Comparison of ENCODE assay signal across 13 cellular contexts in the genomic region with DNA sequence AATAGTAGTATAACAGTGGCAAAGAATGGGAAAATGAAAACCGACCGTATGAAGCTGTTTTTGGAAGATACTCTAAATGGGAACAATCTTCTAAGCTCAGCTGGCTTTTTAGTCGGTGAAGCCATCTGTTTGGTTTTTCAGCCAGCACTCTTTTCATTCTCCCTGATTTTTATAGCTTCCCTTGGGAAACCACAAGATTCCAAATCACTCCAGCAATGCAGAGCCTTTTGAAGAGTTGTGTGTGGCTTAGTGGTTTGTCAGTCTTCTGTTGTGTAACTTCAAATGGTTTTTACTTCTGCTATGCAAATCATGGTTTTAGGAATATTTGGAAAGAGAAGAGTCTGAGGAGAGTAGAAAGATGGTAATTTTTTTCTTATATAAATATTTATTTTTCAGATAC.
DNase-seq lines count a peak whose midpoint lies in the region; ATAC-seq and TF ChIP-seq lines count a peak whose summit lies in the region.
"Had no signal": no experiment of that assay in that cellular context is flagged by ENCODE, and none has a peak within 500 bp of the region (broad histone marks: within the 10 kb centered on the region; RNA-seq: fewer than 3 reads in every experiment).

No MANE protein-coding gene starts in this region.

- H3K36me3 ChIP-seq in breast epithelium (no peaks in the 10 kb centered on the region), SK-N-SH (replicated peaks in 1 of 2; ENCODE audit: control insufficient read depth in 1 of 2, insufficient read depth in 2 of 2, low read length in 1 of 2) (no peaks in the 10 kb centered on the region)

- H3F3A ChIP-seq in SK-N-SH (replicated peaks; ENCODE audit: insufficient read depth) = peaks cover 8% of the 10 kb centered on the region

- H3K9me3 Mint-ChIP-seq in MCF 10A (ENCODE audit: unreplicated experiment) = no peaks in the 10 kb centered on the region
- peaks cover 1% of the 10 kb centered on the region for H3K9me3 Mint-ChIP-seq in type B pancreatic cell
- no peaks in the 10 kb centered on the region for H3K9me3 Mint-ChIP-seq in activated T-cell treated with anti-CD3 and anti-CD28 coated beads, Interleukin-2, amount 50 U/mL, for 72 hours
- H3K9me3 Mint-ChIP-seq: activated T-helper 1 cell treated with anti-CD3 and anti-CD28 coated beads, Interleukin-12 subunit alpha, Interleukin-12 subunit beta, Interleukin-2, Interleukin-4 antibody, amounts not matched to agents 30 ng/mL and 10 ng/mL and 1 ng/mL, durations not matched to agents 14 hours and 24 hours and 36 hours; T-helper 1 cell treated with Interleukin-12 subunit alpha and Interleukin-12 subunit beta and Interleukin-4 antibody, amounts not matched to agents 30 μg/mL and 1 μg/mL, for 36 hours had no signal

- no peak for ATAC-seq in foreskin keratinocyte
- ATAC-seq in activated T-cell treated with anti-CD3 and anti-CD28 coated beads, Interleukin-2, amount 50 U/mL, for 72 hours (replicated peaks in 1 of 2) = no peak
- ATAC-seq: A549 had no signal

- no peaks in the 10 kb centered on the region for H3K79me2 ChIP-seq in SK-N-SH (ENCODE audit: insufficient read depth)

- no peak overlapping the region for H2AFZ ChIP-seq in SK-N-SH (ENCODE audit: low read depth)

- intact Hi-C loops in MCF 10A (cut with micrococcal nuclease) (no loop called here), breast epithelium (cut with DNase I; ENCODE audit: low total_unique reads) (no loop called here)

- H4K20me1 ChIP-seq in SK-N-SH (ENCODE audit: insufficient read depth) = no peaks in the 10 kb centered on the region

- TF ChIP-seq CTCF in MCF 10A (IDR thresholded peaks at IDR 0.05; ENCODE audit: unreplicated experiment) = no peak
- no peak for TF ChIP-seq CTCF in breast epithelium (IDR thresholded peaks at IDR 0.05)
- no peak for TF ChIP-seq CTCF in SK-N-SH (IDR thresholded peaks at IDR 0.05)
- no peak for TF ChIP-seq CTCF in foreskin keratinocyte (conservative IDR thresholded peaks at IDR 0.05)
- TF ChIP-seq CTCF in type B pancreatic cell (conservative IDR thresholded peaks at IDR 0.05) = no peak

- WGBS in SK-N-SH (ENCODE audit: low lambda C conversion rate) = 59% methylated on average over 3 of the region's 3 CpGs

- peaks cover 0 to 2% of the 10 kb centered on the region in 2 donors for H3K4me1 ChIP-seq in breast epithelium
- H3K4me1 ChIP-seq in SK-N-SH (ENCODE audit: control insufficient read depth in 1 of 2, insufficient read depth in 2 of 2, low read depth in 1 of 2, low read length in 1 of 2) = peaks cover 4 to 9% of the 10 kb centered on the region in 2 experiments; a peak in 3 of 4 replicates
- H3K4me1 ChIP-seq in foreskin keratinocyte = no peaks in the 10 kb centered on the region

- H3K27ac Mint-ChIP-seq in MCF 10A (ENCODE audit: low read depth, unreplicated experiment) = no peak overlapping the region
- H3K27ac Mint-ChIP-seq in type B pancreatic cell = no peak overlapping the region
- H3K27ac Mint-ChIP-seq in activated T-cell treated with anti-CD3 and anti-CD28 coated beads, Interleukin-2, amount 50 U/mL, for 72 hours = no peak overlapping the region
- H3K27ac Mint-ChIP-seq: activated T-helper 1 cell treated with anti-CD3 and anti-CD28 coated beads, Interleukin-12 subunit alpha, Interleukin-12 subunit beta, Interleukin-2, Interleukin-4 antibody, amounts not matched to agents 30 ng/mL and 10 ng/mL and 1 ng/mL, durations not matched to agents 14 hours and 24 hours and 36 hours; T-helper 1 cell treated with Interleukin-12 subunit alpha and Interleukin-12 subunit beta and Interleukin-4 antibody, amounts not matched to agents 30 μg/mL and 1 μg/mL, for 36 hours had no signal

- H3K4me3 ChIP-seq in breast epithelium (no peak overlapping the region), SK-N-SH (ENCODE audit: low read depth in 2 of 2, low read length in 1 of 2) (no peak overlapping the region)
- H3K4me3 ChIP-seq: A549, skin epidermis had no signal

- DNase-seq in MCF 10A (ENCODE audit: unreplicated experiment) (peak; percentile 64), breast epithelium (ENCODE audit: low spot score in 2 of 2) (no peak), SK-N-SH (no peak), foreskin keratinocyte (peak; percentile 23 to 52), smooth muscle cell of the brain vasculature (ENCODE audit: low read depth, low spot score) (peak; percentile 69), type B pancreatic cell (ENCODE audit: extremely low spot score, unreplicated experiment) (no peak)
- no peak for DNase-seq in activated T-cell treated with anti-CD3 and anti-CD28 coated beads, Interleukin-2, amount 50 U/mL, for 72 hours
- no peak for DNase-seq in activated CD8-positive, alpha-beta memory T cell treated with anti-CD3 and anti-CD28 coated beads for 24 hours
- DNase-seq: NCI-H1930 had no signal

- CTCF ChIA-PET in MCF 10A (lab: Yijun Ruan, JAX) = interaction anchor here (1.8 kb wide), 1 partner anchor 11 kb away, joined by 10 read pairs; no protein-coding TSS in a partner anchor
- CTCF ChIA-PET in SK-N-SH (lab: Yijun Ruan, JAX) = interaction anchor here (0.9 kb wide), 1 partner anchor 24 kb away, joined by 3 read pairs; no protein-coding TSS in a partner anchor

- no peak for TF ChIP-seq POLR2A in breast epithelium (IDR thresholded peaks at IDR 0.05)

- TF ChIP-seq EP300 in SK-N-SH (IDR thresholded peaks at IDR 0.05; ENCODE audit: borderline replicate concordance in 1 of 2, low read depth in 1 of 2, low read length in 1 of 2) = peak in 1 of 2 experiments; percentile 17; a peak in 1 of 4 replicates

- H3K27ac ChIP-seq in breast epithelium = no peak overlapping the region
- H3K27ac ChIP-seq in SK-N-SH (ENCODE audit: low read depth in 2 of 2, low read length in 1 of 2) = peak overlapping the region; percentile 42 to 58; a peak in 2 of 4 replicates
- H3K27ac ChIP-seq in foreskin keratinocyte = no peak overlapping the region
- H3K27ac ChIP-seq: A549, skin epidermis had no signal

- H3K27me3 Mint-ChIP-seq in MCF 10A (ENCODE audit: insufficient read depth, unreplicated experiment) (no peaks in the 10 kb centered on the region), type B pancreatic cell (no peaks in the 10 kb centered on the region)
- no peaks in the 10 kb centered on the region for H3K27me3 Mint-ChIP-seq in activated T-cell treated with anti-CD3 and anti-CD28 coated beads, Interleukin-2, amount 50 U/mL, for 72 hours (ENCODE audit: low read depth)

- POLR2A ChIA-PET in MCF 10A (lab: Yijun Ruan, JAX) = interaction anchor here (0.7 to 0.9 kb wide), 2 partner anchors 16 to 104 kb away, joined by 3 to 4 read pairs; no protein-coding TSS in a partner anchor
- POLR2A ChIA-PET in SK-N-SH (lab: Yijun Ruan, JAX) = no interaction called here

- H3K36me3 Mint-ChIP-seq in MCF 10A (ENCODE audit: insufficient read depth, unreplicated experiment) = peaks cover 11% of the 10 kb centered on the region
- no peaks in the 10 kb centered on the region for H3K36me3 Mint-ChIP-seq in type B pancreatic cell
- H3K36me3 Mint-ChIP-seq in activated T-cell treated with anti-CD3 and anti-CD28 coated beads, Interleukin-2, amount 50 U/mL, for 72 hours (ENCODE audit: insufficient read depth in 2 of 2) = peaks cover 1% of the 10 kb centered on the region in 2 donors

- no peak overlapping the region for H3K9ac ChIP-seq in SK-N-SH

- no peak for TF ChIP-seq RAD21 in SK-N-SH (IDR thresholded peaks at IDR 0.05; ENCODE audit: low read length)

- H3K4me3 Mint-ChIP-seq in MCF 10A (ENCODE audit: unreplicated experiment) (no peak overlapping the region), type B pancreatic cell (no peak overlapping the region)
- no peak overlapping the region for H3K4me3 Mint-ChIP-seq in activated T-cell treated with anti-CD3 and anti-CD28 coated beads, Interleukin-2, amount 50 U/mL, for 72 hours
- H3K4me3 Mint-ChIP-seq: activated T-helper 1 cell treated with anti-CD3 and anti-CD28 coated beads, Interleukin-12 subunit alpha, Interleukin-12 subunit beta, Interleukin-2, Interleukin-4 antibody, amounts not matched to agents 30 ng/mL and 10 ng/mL and 1 ng/mL, durations not matched to agents 14 hours and 24 hours and 36 hours; T-helper 1 cell treated with Interleukin-12 subunit alpha and Interleukin-12 subunit beta and Interleukin-4 antibody, amounts not matched to agents 30 μg/mL and 1 μg/mL, for 36 hours had no signal

- peak overlapping the region; percentile 11; the same call in 1 of the 2 replicates for H3K4me2 ChIP-seq in SK-N-SH
- H3K4me2 ChIP-seq: A549 had no signal

- H3K9me3 ChIP-seq in breast epithelium (no peaks in the 10 kb centered on the region), SK-N-SH (no peaks in the 10 kb centered on the region)
- H3K9me3 ChIP-seq: A549 had no signal

- no peaks in the 10 kb centered on the region for H3K9me2 ChIP-seq in SK-N-SH

- H3K27me3 ChIP-seq in breast epithelium (no peaks in the 10 kb centered on the region), SK-N-SH (ENCODE audit: insufficient read depth) (no peaks in the 10 kb centered on the region), foreskin keratinocyte (no peaks in the 10 kb centered on the region)

- BruUV-seq in MCF 10A (replicated peaks; lab: Mats Ljungman, UMichigan) = no TSS peak

- peaks cover 10% of the 10 kb centered on the region for H3K4me1 Mint-ChIP-seq in MCF 10A (ENCODE audit: insufficient read depth, unreplicated experiment)
- peaks cover 7% of the 10 kb centered on the region for H3K4me1 Mint-ChIP-seq in type B pancreatic cell (ENCODE audit: unreplicated experiment)
- H3K4me1 Mint-ChIP-seq in activated T-cell treated with anti-CD3 and anti-CD28 coated beads, Interleukin-2, amount 50 U/mL, for 72 hours (ENCODE audit: low read depth) = peaks cover 8% of the 10 kb centered on the region

TF ChIP-seq in SK-N-SH, 30 proteins besides CTCF, POLR2A, EP300 and RAD21 (continues in another document):
- TF ChIP-seq MEF2A (IDR thresholded peaks at IDR 0.05; ENCODE audit: borderline replicate concordance, low read depth) (no peak), TAF1 (IDR thresholded peaks at IDR 0.05; ENCODE audit: borderline replicate concordance, low read depth, low read length) (no peak), CHD2 (IDR thresholded peaks at IDR 0.05; ENCODE audit: low read length, partially characterized antibody) (no peak), TEAD4 (IDR thresholded peaks at IDR 0.05; ENCODE audit: borderline replicate concordance, insufficient read depth) (peak; percentile 51; the same call in 1 of the 2 replicates), MAX (IDR thresholded peaks at IDR 0.05; ENCODE audit: low read depth) (no peak), YY1 (IDR thresholded peaks at IDR 0.05; ENCODE audit: low read depth) (no peak)
- TF ChIP-seq, protein P1, sequence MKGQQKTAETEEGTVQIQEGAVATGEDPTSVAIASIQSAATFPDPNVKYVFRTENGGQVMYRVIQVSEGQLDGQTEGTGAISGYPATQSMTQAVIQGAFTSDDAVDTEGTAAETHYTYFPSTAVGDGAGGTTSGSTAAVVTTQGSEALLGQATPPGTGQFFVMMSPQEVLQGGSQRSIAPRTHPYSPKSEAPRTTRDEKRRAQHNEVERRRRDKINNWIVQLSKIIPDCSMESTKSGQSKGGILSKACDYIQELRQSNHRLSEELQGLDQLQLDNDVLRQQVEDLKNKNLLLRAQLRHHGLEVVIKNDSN (IDR thresholded peaks at IDR 0.05; ENCODE audit: borderline replicate concordance, low read depth) = no peak

Comparison
In these comparisons a context has a peak if more than half of its experiments do, and no peak if none do; other contexts are left out.
1. DNase-seq: peak in MCF 10A (single experiment), foreskin keratinocyte (2 of 2) and smooth muscle cell of the brain vasculature (single experiment); none in breast epithelium (0 of 2), SK-N-SH (single experiment), type B pancreatic cell (single experiment), activated T-cell treated with anti-CD3 and anti-CD28 coated beads, Interleukin-2, amount 50 U/mL, for 72 hours (0 of 2) and activated CD8-positive, alpha-beta memory T cell treated with anti-CD3 and anti-CD28 coated beads for 24 hours (single experiment).
2. H3K27ac ChIP-seq: peak in SK-N-SH (2 of 2); none in breast epithelium (0 of 2) and foreskin keratinocyte (single experiment).